ENCODE assay signal across 8 cellular contexts in genomic region chr9:98796364-98797101, GRCh38. TPM values are rescaled to one million over a fixed set of nuclear protein-coding genes. Genes with fewer than 3 reads are reported as not detected.
DNase-seq lines count a peak whose midpoint lies in the region; ATAC-seq, FAIRE-seq and TF ChIP-seq lines count a peak whose summit lies in the region.

Gene ANKS6 (minus strand): TSS chr9:98796555. CDS start chr9:98796491, 64 bp downstream.

- H3K4me3 ChIP-seq in WI38 (ENCODE audit: low read depth, low read length) (peak within 1 kb of the TSS; percentile 70), bronchial epithelial cell (ENCODE audit: low read depth, low read length) (peak within 1 kb of the TSS; percentile 51), spleen (peak within 1 kb of the TSS; percentile 46 to 83 (median 60))

- peak; percentile 45 for DNase-seq in NCI-H1092 treated with DMSO at 0.1 percent for 48 hours (lab: John Stamatoyannopoulos, UW)
- DNase-seq in bronchial epithelial cell (ENCODE audit: low read depth), result no peak
- peak; percentile 78 for DNase-seq in inferior parietal cortex (ENCODE audit: extremely low spot score)
- peak; percentile 95 for DNase-seq in spleen
- DNase-seq in NCI-H187 (lab: John Stamatoyannopoulos, UW), result no peak

- peaks cover 0 to 35% (median 19%) of the 10 kb centered on the region in 6 donors for H3K4me1 ChIP-seq in spleen

- H3K27ac ChIP-seq in spleen, result peak within 1 kb of the TSS; percentile 19 to 82 (median 64)

- peak; percentile 39; the same call in 1 of the 2 replicates for TF ChIP-seq CTCF in GM12874 (IDR thresholded peaks at IDR 0.05; ENCODE audit: insufficient read depth, low read depth, low read length)
- TF ChIP-seq CTCF in WI38 (IDR thresholded peaks at IDR 0.05; ENCODE audit: low read depth, low read length), result no peak
- TF ChIP-seq CTCF in bronchial epithelial cell (IDR thresholded peaks at IDR 0.05; ENCODE audit: insufficient read depth, low read length, severe bottlenecking), result peak; percentile 30
- TF ChIP-seq CTCF in spleen (IDR thresholded peaks at IDR 0.05 in 8 of 11, conservative IDR thresholded peaks at IDR 0.05 in 3 of 11), result peak in 7 of 11 experiments; percentile 31 to 75 (median 68)

- no peak for TF ChIP-seq POLR2A in spleen (IDR thresholded peaks at IDR 0.05)

- H3K27me3 ChIP-seq in bronchial epithelial cell (ENCODE audit: control insufficient read depth, insufficient read depth, low read length) (no peaks in the 10 kb centered on the region), spleen (replicated peaks in 1 of 7) (peaks cover 0 to 12% (median 0%) of the 10 kb centered on the region in 7 donors)

- no peak for FAIRE-seq in bronchial epithelial cell (lab: Jason Lieb, UNC)

- ATAC-seq in HG02588 (IDR thresholded peaks at IDR 0.05; ENCODE audit: unreplicated experiment), result peak; percentile 85

- 2 to 15% (median 4%) methylated on average over 11 to 86 of the region's 86 CpGs for WGBS in spleen, 5 donors

- peaks cover 0 to 13% (median 9%) of the 10 kb centered on the region in 8 donors for H3K9me3 ChIP-seq in spleen

- H3K36me3 ChIP-seq in bronchial epithelial cell (ENCODE audit: control insufficient read depth, insufficient read depth, low read length) (no peaks in the 10 kb centered on the region), spleen (no peaks in the 10 kb centered on the region)

- intact Hi-C loops in spleen (cut with DNase I; ENCODE audit: low total_unique reads), result no loop called here

RNA-seq across cellular contexts. Expression of gene ANKS6, which starts in this region (rescaled TPM):
- total RNA-seq in bronchial epithelial cell (20.1 and 32.1 TPM in 2 replicates), spleen (1 to 10 TPM; 5.2 to 9.4 (median 7.0) TPM)
- polyA plus RNA-seq in spleen, result 1 to 10 TPM; 4.9 to 8.2 (median 7.7) TPM

Comparison
In these comparisons a context has a peak if more than half of its experiments do, and no peak if none do; other contexts are left out.
1. DNase-seq: peak in NCI-H1092 treated with DMSO at 0.1 percent for 48 hours (single experiment), inferior parietal cortex (single experiment) and spleen (single experiment); none in bronchial epithelial cell (single experiment) and NCI-H187 (0 of 2).
2. Peak in every context shown above with its lines, with median percentiles within 50 percentile points of each other: H3K4me3 ChIP-seq.